In the genomic region with DNA sequence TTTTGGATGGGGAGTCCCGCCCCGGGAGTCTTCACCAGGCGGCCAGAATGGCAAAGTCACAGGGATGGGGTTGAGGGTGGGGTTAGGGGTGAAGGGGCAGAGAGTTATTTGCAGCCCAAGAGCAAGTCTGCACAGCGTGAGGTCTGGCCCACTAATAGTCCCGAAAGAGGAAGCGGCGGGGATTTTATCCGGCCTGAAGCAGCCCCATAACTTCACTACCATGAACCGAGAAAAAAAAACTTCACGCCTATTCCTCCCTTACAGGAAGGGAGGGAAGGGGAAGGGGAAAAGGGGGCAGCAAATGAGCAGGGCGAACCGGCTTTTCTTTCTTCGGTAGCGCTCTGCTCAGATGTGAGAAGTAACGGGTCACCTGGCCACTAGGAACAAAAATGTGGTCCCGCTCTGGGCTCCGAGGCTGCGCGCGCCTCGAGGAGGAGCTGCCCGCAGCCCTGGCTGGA, we compare ENCODE assay signal across 8 cellular contexts. TPM values are rescaled to one million over a fixed set of nuclear protein-coding genes. Genes with fewer than 3 reads are reported as not detected.
A peak's percentile ranks its signal among the peaks of the same experiment; 100 is the strongest.
DNase-seq lines count a peak whose midpoint lies in the region; ATAC-seq, FAIRE-seq and TF ChIP-seq lines count a peak whose summit lies in the region.

No MANE protein-coding gene starts in this region.

- no peak overlapping the region for H3K27ac Mint-ChIP-seq in GM23338
- H3K27ac Mint-ChIP-seq in activated naive CD8-positive, alpha-beta T cell treated with anti-CD3 and anti-CD28 coated beads, Interleukin-2, amount 50 U/mL, for 24 hours, result peak overlapping the region; percentile 97

- H2AFZ ChIP-seq in GM23338, result peak overlapping the region; percentile 70

- peak overlapping the region; percentile 96 for H3K27ac ChIP-seq in GM23338 (ENCODE audit: low read depth)
- peak overlapping the region; percentile 69 to 96 for H3K27ac ChIP-seq in small intestine (ENCODE audit: low read depth in 1 of 2, low read length in 1 of 2)

- H3K9me3 ChIP-seq in small intestine (ENCODE audit: control insufficient read depth, low read depth), result no peaks in the 10 kb centered on the region

- ATAC-seq in GM18498 (IDR thresholded peaks at IDR 0.05; ENCODE audit: unreplicated experiment) (peak; percentile 50), GM23338 (peak; percentile 64)
- ATAC-seq in activated naive CD8-positive, alpha-beta T cell treated with anti-CD3 and anti-CD28 coated beads, Interleukin-2, amount 50 U/mL, for 24 hours, result peak; percentile 18

- H3K4me3 ChIP-seq in GM23338 (peak overlapping the region; percentile 98), iPS-11a (ENCODE audit: low read depth, low read length) (peak overlapping the region; percentile 72), small intestine (ENCODE audit: low read depth in 1 of 2, low read length in 2 of 2) (peak overlapping the region; percentile 78 to 82)

- 1% methylated on average over 14 to 22 of the region's 22 CpGs for WGBS in small intestine, 3 donors

- peaks cover 63% of the 10 kb centered on the region for H3K4me1 ChIP-seq in GM23338 (ENCODE audit: insufficient read depth)
- peaks cover 2 to 8% of the 10 kb centered on the region in 2 donors for H3K4me1 ChIP-seq in small intestine (ENCODE audit: control insufficient read depth in 2 of 2, insufficient read depth in 1 of 2, low read depth in 1 of 2, low read length in 1 of 2)

- peaks cover 15% of the 10 kb centered on the region for H3K27me3 Mint-ChIP-seq in GM23338 (ENCODE audit: insufficient read depth, low read depth, poor library complexity)
- H3K27me3 Mint-ChIP-seq in activated naive CD8-positive, alpha-beta T cell treated with anti-CD3 and anti-CD28 coated beads, Interleukin-2, amount 50 U/mL, for 24 hours, result peaks cover 4% of the 10 kb centered on the region

- no peak for TF ChIP-seq CTCF in GM23338 (conservative IDR thresholded peaks at IDR 0.05; ENCODE audit: low read depth in 2 of 2)

- H3K79me2 ChIP-seq in GM23338 (replicated peaks; ENCODE audit: insufficient read depth), result peaks cover 51% of the 10 kb centered on the region

- DNase-seq in GM23338 (ENCODE audit: low spot score) (peak; percentile 77), Kasumi-1 (lab: John Stamatoyannopoulos, UW) (peak; percentile 63 to 67), small intestine (peak; percentile 27), NK-92 (lab: John Stamatoyannopoulos, UW; ENCODE audit: unreplicated experiment) (no peak), HPDE6-E6E7 (ENCODE audit: extremely low spot score) (no peak)
- DNase-seq in activated naive CD8-positive, alpha-beta T cell treated with anti-CD3 and anti-CD28 coated beads, Interleukin-2, amount 50 U/mL, for 24 hours, result no peak

- FAIRE-seq in small intestine (lab: Jason Lieb, UNC), result no peak

- H3K9me2 ChIP-seq in GM23338 (ENCODE audit: insufficient read depth), result no peaks in the 10 kb centered on the region

- H3K4me1 Mint-ChIP-seq in GM23338, result peaks cover 62% of the 10 kb centered on the region
- peaks cover 64% of the 10 kb centered on the region for H3K4me1 Mint-ChIP-seq in activated naive CD8-positive, alpha-beta T cell treated with anti-CD3 and anti-CD28 coated beads, Interleukin-2, amount 50 U/mL, for 24 hours

- H3K36me3 ChIP-seq in GM23338 (ENCODE audit: insufficient read depth), result no peaks in the 10 kb centered on the region
- no peaks in the 10 kb centered on the region for H3K36me3 ChIP-seq in small intestine (ENCODE audit: control insufficient read depth in 2 of 2, insufficient read depth in 2 of 2, low read length in 2 of 2)

- peak overlapping the region; percentile 98 for H3K4me2 ChIP-seq in GM23338

- H3K36me3 Mint-ChIP-seq in GM23338 (ENCODE audit: low read depth), result no peaks in the 10 kb centered on the region; the same call in 2 of the 3 replicates
- H3K36me3 Mint-ChIP-seq in activated naive CD8-positive, alpha-beta T cell treated with anti-CD3 and anti-CD28 coated beads, Interleukin-2, amount 50 U/mL, for 24 hours (ENCODE audit: low read depth), result peaks cover 8% of the 10 kb centered on the region

- no peaks in the 10 kb centered on the region for H3K9me3 Mint-ChIP-seq in GM23338
- no peaks in the 10 kb centered on the region for H3K9me3 Mint-ChIP-seq in activated naive CD8-positive, alpha-beta T cell treated with anti-CD3 and anti-CD28 coated beads, Interleukin-2, amount 50 U/mL, for 24 hours

- H3K4me3 Mint-ChIP-seq in GM23338, result peak overlapping the region; percentile 94
- H3K4me3 Mint-ChIP-seq in activated naive CD8-positive, alpha-beta T cell treated with anti-CD3 and anti-CD28 coated beads, Interleukin-2, amount 50 U/mL, for 24 hours, result peak overlapping the region; percentile 87

- peaks cover 6% of the 10 kb centered on the region; the same call in 1 of the 2 replicates for H3F3A ChIP-seq in GM23338 (replicated peaks; ENCODE audit: low read depth)

- peaks cover 2% of the 10 kb centered on the region; the same call in 1 of the 2 replicates for H4K20me1 ChIP-seq in GM23338 (replicated peaks; ENCODE audit: insufficient read depth)

- H3K27me3 ChIP-seq in GM23338 (ENCODE audit: insufficient read depth) (peaks cover 7% of the 10 kb centered on the region), small intestine (ENCODE audit: control insufficient read depth in 2 of 2, insufficient read depth in 2 of 2, low read length in 2 of 2) (no peaks in the 10 kb centered on the region)

TF ChIP-seq in GM23338, 12 proteins besides CTCF, POLR2A, EP300 and RAD21 (continues in another document):
- TF ChIP-seq ZNF331 (CRISPR knock-in tag; IDR thresholded peaks at IDR 0.05; ENCODE audit: low read depth) (no peak), CREB1 (CRISPR knock-in tag; IDR thresholded peaks at IDR 0.05; ENCODE audit: low read depth) (no peak), JUNB (IDR thresholded peaks at IDR 0.05; ENCODE audit: unreplicated experiment) (no peak)
- TF ChIP-seq, protein P1, sequence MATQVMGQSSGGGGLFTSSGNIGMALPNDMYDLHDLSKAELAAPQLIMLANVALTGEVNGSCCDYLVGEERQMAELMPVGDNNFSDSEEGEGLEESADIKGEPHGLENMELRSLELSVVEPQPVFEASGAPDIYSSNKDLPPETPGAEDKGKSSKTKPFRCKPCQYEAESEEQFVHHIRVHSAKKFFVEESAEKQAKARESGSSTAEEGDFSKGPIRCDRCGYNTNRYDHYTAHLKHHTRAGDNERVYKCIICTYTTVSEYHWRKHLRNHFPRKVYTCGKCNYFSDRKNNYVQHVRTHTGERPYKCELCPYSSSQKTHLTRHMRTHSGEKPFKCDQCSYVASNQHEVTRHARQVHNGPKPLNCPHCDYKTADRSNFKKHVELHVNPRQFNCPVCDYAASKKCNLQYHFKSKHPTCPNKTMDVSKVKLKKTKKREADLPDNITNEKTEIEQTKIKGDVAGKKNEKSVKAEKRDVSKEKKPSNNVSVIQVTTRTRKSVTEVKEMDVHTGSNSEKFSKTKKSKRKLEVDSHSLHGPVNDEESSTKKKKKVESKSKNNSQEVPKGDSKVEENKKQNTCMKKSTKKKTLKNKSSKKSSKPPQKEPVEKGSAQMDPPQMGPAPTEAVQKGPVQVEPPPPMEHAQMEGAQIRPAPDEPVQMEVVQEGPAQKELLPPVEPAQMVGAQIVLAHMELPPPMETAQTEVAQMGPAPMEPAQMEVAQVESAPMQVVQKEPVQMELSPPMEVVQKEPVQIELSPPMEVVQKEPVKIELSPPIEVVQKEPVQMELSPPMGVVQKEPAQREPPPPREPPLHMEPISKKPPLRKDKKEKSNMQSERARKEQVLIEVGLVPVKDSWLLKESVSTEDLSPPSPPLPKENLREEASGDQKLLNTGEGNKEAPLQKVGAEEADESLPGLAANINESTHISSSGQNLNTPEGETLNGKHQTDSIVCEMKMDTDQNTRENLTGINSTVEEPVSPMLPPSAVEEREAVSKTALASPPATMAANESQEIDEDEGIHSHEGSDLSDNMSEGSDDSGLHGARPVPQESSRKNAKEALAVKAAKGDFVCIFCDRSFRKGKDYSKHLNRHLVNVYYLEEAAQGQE (IDR thresholded peaks at IDR 0.05; ENCODE audit: unreplicated experiment), result no peak

RNA-seq across cellular contexts. Expression of a gene that starts 0.7 kb away (rescaled TPM):
- total RNA-seq in GM23338 (2014; rRNA removed; shearing (Covaris generic)), result 15.2 and 15.9 TPM in 2 replicates
- polyA plus RNA-seq in GM23338 (2016; fragmentation: Nextera tagmentation; extraction: Ambion mirVana) (6.4 and 6.9 TPM in 2 replicates), small intestine (1 to 10 TPM in 2 of 3 donors, under 1 TPM in 1; 0.67 to 10.0 (median 1.1) TPM)

RNA-seq across cellular contexts. Expression of a gene that starts 16.1 kb away (rescaled TPM):
- total RNA-seq in GM23338 (2014; rRNA removed; shearing (Covaris generic)), result 0.39 and 0.63 TPM in 2 replicates
- polyA plus RNA-seq in GM23338 (2016; fragmentation: Nextera tagmentation; extraction: Ambion mirVana), result 0.24 and 0.89 TPM in 2 replicates
- under 1 TPM in 2 of 3 donors, not detected in 1; 0.07 to 0.27 TPM for polyA plus RNA-seq in small intestine

Comparison
In these comparisons a context has a peak if more than half of its experiments do, and no peak if none do; other contexts are left out.
1. DNase-seq: peak in GM23338 (single experiment), Kasumi-1 (2 of 2) and small intestine (single experiment); none in activated naive CD8-positive, alpha-beta T cell treated with anti-CD3 and anti-CD28 coated beads, Interleukin-2, amount 50 U/mL, for 24 hours (single experiment), NK-92 (single experiment) and HPDE6-E6E7 (single experiment).
2. Peak in every context shown above with its lines, with median percentiles within 50 percentile points of each other: ATAC-seq and H3K4me3 ChIP-seq.